ENCODE assay signal across 9 cellular contexts in the genomic region with DNA sequence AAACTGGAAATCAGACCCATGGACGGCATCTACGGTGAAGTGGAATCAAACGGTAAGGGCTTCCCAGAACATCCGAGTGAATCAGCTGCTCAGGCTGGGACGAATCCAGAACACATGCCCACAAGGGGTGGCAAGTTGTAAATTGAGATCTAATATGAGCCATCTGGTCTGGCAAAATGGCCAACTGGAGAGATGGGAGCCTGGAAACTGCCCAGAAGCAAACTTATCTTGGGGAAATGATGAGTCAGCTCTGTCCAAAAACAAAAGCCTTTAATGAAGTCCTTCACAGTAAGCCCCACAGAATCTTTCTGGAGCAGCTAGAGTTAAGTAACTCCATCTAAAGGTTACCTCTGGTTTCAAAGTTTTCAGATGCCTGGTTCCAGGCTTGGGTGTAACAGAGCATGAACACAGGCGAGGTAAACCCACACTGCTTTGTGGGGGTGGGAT. TPM values are rescaled to one million over a fixed set of nuclear protein-coding genes. Genes with fewer than 3 reads are reported as not detected.
DNase-seq lines count a peak whose midpoint lies in the region; ATAC-seq, FAIRE-seq and TF ChIP-seq lines count a peak whose summit lies in the region.
"Had no signal": no experiment of that assay in that cellular context is flagged by ENCODE, and none has a peak within 500 bp of the region (broad histone marks: within the 10 kb centered on the region; RNA-seq: fewer than 3 reads in every experiment).

No MANE protein-coding gene starts in this region.

- H3K27me3 Mint-ChIP-seq in astrocyte (ENCODE audit: low read depth, unreplicated experiment), result no peaks in the 10 kb centered on the region
- H3K27me3 Mint-ChIP-seq in activated naive CD4-positive, alpha-beta T cell treated with anti-CD3 and anti-CD28 coated beads for 36 hours (ENCODE audit: low read depth), result no peaks in the 10 kb centered on the region

- BruUV-seq in IMR-90 (replicated peaks; lab: Mats Ljungman, UMichigan), result no TSS peak

- peak overlapping the region; percentile 88 for H2BK20ac ChIP-seq in IMR-90 (ENCODE audit: low read depth, low read length)

- H2AK5ac ChIP-seq in IMR-90 (ENCODE audit: low read depth, low read length), result peak overlapping the region; percentile 67; the same call in 1 of the 2 replicates

- peak overlapping the region; percentile 64 for H2BK5ac ChIP-seq in IMR-90 (ENCODE audit: low read depth, low read length, poor library complexity, severe bottlenecking)

- H3K79me2 ChIP-seq in astrocyte (ENCODE audit: insufficient read depth, low read length) (no peaks in the 10 kb centered on the region), keratinocyte (ENCODE audit: control insufficient read depth, insufficient read depth, low read length) (no peaks in the 10 kb centered on the region)

- DNase-seq in IMR-90 (peak; percentile 90), astrocyte (ENCODE audit: low read depth) (peak; percentile 96), keratinocyte (ENCODE audit: low read depth, low spot score) (no peak), thoracic aorta (ENCODE audit: low spot score) (peak; percentile 51), NCI-H1048 (lab: John Stamatoyannopoulos, UW) (no peak), NCI-H146 treated with DMSO at 0.1 percent for 48 hours (lab: John Stamatoyannopoulos, UW; ENCODE audit: unreplicated experiment) (no peak), T-helper 2 cell (no peak)
- no peak for DNase-seq in activated naive CD4-positive, alpha-beta T cell treated with anti-CD3 and anti-CD28 coated beads for 36 hours

- H2AK9ac ChIP-seq in IMR-90 (replicated peaks; ENCODE audit: low read depth, low read length, poor library complexity), result peak overlapping the region; percentile 49

- peak overlapping the region; percentile 70 for H3K18ac ChIP-seq in IMR-90 (ENCODE audit: low read depth, low read length)

- peak overlapping the region; percentile 57 for H4K5ac ChIP-seq in IMR-90 (ENCODE audit: low read depth, low read length)

- H3K36me3 ChIP-seq in IMR-90 (ENCODE audit: control insufficient read depth, insufficient read depth, low read length) (no peaks in the 10 kb centered on the region), astrocyte (ENCODE audit: insufficient read depth, low read length) (no peaks in the 10 kb centered on the region), keratinocyte (ENCODE audit: control insufficient read depth in 2 of 2, extremely low read depth in 1 of 2, insufficient read depth in 2 of 2, low read length in 2 of 2) (no peaks in the 10 kb centered on the region), thoracic aorta (no peaks in the 10 kb centered on the region)

- H3K56ac ChIP-seq in IMR-90 (ENCODE audit: extremely low read depth, insufficient read depth, low read length), result peak overlapping the region; percentile 71; the same call in 1 of the 2 replicates

- in situ Hi-C loops in IMR-90 (cut with MboI; ENCODE audit: low sequenced_read_pairs), result loop anchor here (5.0 kb wide), 1 partner anchor 120 kb away; no protein-coding TSS in a partner anchor

- H3K23ac ChIP-seq in IMR-90 (ENCODE audit: low read depth, low read length), result peak overlapping the region; percentile 78

- peak overlapping the region; percentile 87 for H4K91ac ChIP-seq in IMR-90 (ENCODE audit: insufficient read depth, low read depth, low read length)

- H2BK15ac ChIP-seq in IMR-90 (ENCODE audit: low read depth, low read length), result peak overlapping the region; percentile 69; the same call in 2 of the 3 replicates

- TF ChIP-seq POLR2A in IMR-90 (IDR thresholded peaks at IDR 0.05; ENCODE audit: low read depth, low read length), result no peak

- CTCF ChIA-PET in IMR-90 (lab: Yijun Ruan, JAX), result interaction anchor here (0.6 to 1.1 kb wide), 3 partner anchors 10 to 292 kb away, joined by 3 to 5 read pairs (median 4); a partner anchor contains a TSS
- CTCF ChIA-PET in activated naive CD4-positive, alpha-beta T cell treated with anti-CD3 and anti-CD28 coated beads for 36 hours (lab: Charles Lee), result no interaction called here

- POLR2A ChIA-PET in IMR-90 (lab: Charles Lee; ENCODE audit: unreplicated experiment), result interaction anchor here (0.5 to 0.6 kb wide), 3 partner anchors 112 to 296 kb away, joined by 3 to 6 read pairs (median 3); no protein-coding TSS in a partner anchor

- no peak for TF ChIP-seq CTCF in IMR-90 (conservative IDR thresholded peaks at IDR 0.05; ENCODE audit: low read depth, low read length)
- TF ChIP-seq CTCF in astrocyte (IDR thresholded peaks at IDR 0.05; ENCODE audit: insufficient read depth, low read depth, low read length), result no peak
- no peak for TF ChIP-seq CTCF in keratinocyte (optimal IDR thresholded peaks at IDR 0.05 in 1 of 3, IDR thresholded peaks at IDR 0.05 in 1 of 3, conservative IDR thresholded peaks at IDR 0.05 in 1 of 3; ENCODE audit: extremely low read depth in 1 of 3, insufficient read depth in 2 of 3, low read length in 3 of 3)
- no peak for TF ChIP-seq CTCF in thoracic aorta (IDR thresholded peaks at IDR 0.05)

- dilution Hi-C loops in IMR-90 (cut with HindIII; ENCODE audit: low sequenced_read_pairs, unreplicated experiment) (no loop called here), keratinocyte (cut with MboI; ENCODE audit: extremely low pct_ligation_motif_present, low sequenced_read_pairs) (no loop called here)

- H3K4me3 ChIP-seq in IMR-90 (ENCODE audit: insufficient read depth, low read depth, low read length) (no peak overlapping the region), astrocyte (ENCODE audit: insufficient read depth, low read depth, low read length) (no peak overlapping the region), keratinocyte (ENCODE audit: control insufficient read depth in 2 of 3, extremely low read depth in 1 of 3, insufficient read depth in 2 of 3, low read depth in 1 of 3, low read length in 3 of 3) (peak overlapping the region in 1 of 3 experiments; percentile 40), thoracic aorta (no peak overlapping the region)

- peak overlapping the region; percentile 65 for H2AFZ ChIP-seq in IMR-90 (replicated peaks; ENCODE audit: low read length, poor library complexity)
- peak overlapping the region; percentile 47 for H2AFZ ChIP-seq in astrocyte (ENCODE audit: low read depth, low read length)
- H2AFZ ChIP-seq in keratinocyte (ENCODE audit: control insufficient read depth, low read length), result peak overlapping the region; percentile 50

- 3% methylated on average over 4 of the region's 6 CpGs; no CpG with 5 or more reads in 1 of the 2 experiments for WGBS in IMR-90 (ENCODE audit: extremely low coverage in 2 of 2, insufficient read length in 1 of 2), 2 experiments

- 0 out of 4 replicates have a peak, but pooled peaks cover 0 to under 1% of the 10 kb centered on the region in 2 experiments for H3K79me1 ChIP-seq in IMR-90 (ENCODE audit: low read depth in 1 of 2, low read length in 2 of 2)

- peak overlapping the region; percentile 88 for H3K4ac ChIP-seq in IMR-90 (ENCODE audit: low read depth, low read length)

- peak overlapping the region; percentile 27 to 88 for H4K8ac ChIP-seq in IMR-90 (ENCODE audit: low read depth in 2 of 2, low read length in 2 of 2)

- peaks cover 72% of the 10 kb centered on the region for H3K4me1 Mint-ChIP-seq in astrocyte (ENCODE audit: low read depth, unreplicated experiment)
- H3K4me1 Mint-ChIP-seq in activated naive CD4-positive, alpha-beta T cell treated with anti-CD3 and anti-CD28 coated beads for 36 hours (ENCODE audit: low read depth), result no peaks in the 10 kb centered on the region

- H3K36me3 Mint-ChIP-seq in astrocyte (ENCODE audit: low read depth, unreplicated experiment), result no peaks in the 10 kb centered on the region
- H3K36me3 Mint-ChIP-seq in activated naive CD4-positive, alpha-beta T cell treated with anti-CD3 and anti-CD28 coated beads for 36 hours (ENCODE audit: low read depth), result no peaks in the 10 kb centered on the region

- H3K9me3 ChIP-seq in IMR-90 (ENCODE audit: control insufficient read depth, insufficient read depth, low read length) (no peaks in the 10 kb centered on the region), astrocyte (ENCODE audit: insufficient read depth, low read depth, low read length) (no peaks in the 10 kb centered on the region), keratinocyte (ENCODE audit: control insufficient read depth, low read depth, low read length) (no peaks in the 10 kb centered on the region), thoracic aorta (no peaks in the 10 kb centered on the region)

- peak overlapping the region; percentile 60 for H3K4me3 Mint-ChIP-seq in astrocyte (ENCODE audit: unreplicated experiment)
- H3K4me3 Mint-ChIP-seq in activated naive CD4-positive, alpha-beta T cell treated with anti-CD3 and anti-CD28 coated beads for 36 hours, result no peak overlapping the region

- FAIRE-seq in astrocyte (lab: Jason Lieb, UNC) (peak; percentile 55), keratinocyte (lab: Jason Lieb, UNC) (peak; percentile 83)
- FAIRE-seq: islet of Langerhans had no signal

- H3K9me1 ChIP-seq in IMR-90 (ENCODE audit: insufficient read depth, low read length) (peaks cover 23% of the 10 kb centered on the region), keratinocyte (ENCODE audit: control insufficient read depth, extremely low read depth, insufficient read depth, low read length) (no peaks in the 10 kb centered on the region)

- peak; percentile 9; the same call in 1 of the 2 replicates for TF ChIP-seq RAD21 in IMR-90 (IDR thresholded peaks at IDR 0.05; ENCODE audit: low read length)

- peak overlapping the region; percentile 90 for H2BK120ac ChIP-seq in IMR-90 (ENCODE audit: low read depth, low read length)

- intact Hi-C loops in IMR-90 (cut with micrococcal nuclease), result loop anchor here (1.0 kb wide), 1 partner anchor 114 kb away; a partner anchor contains a TSS
- intact Hi-C loops in activated naive CD4-positive, alpha-beta T cell treated with anti-CD3 and anti-CD28 coated beads for 36 hours (cut with micrococcal nuclease), result no loop called here

- H3K4me1 ChIP-seq in IMR-90 (ENCODE audit: control insufficient read depth, insufficient read depth, low read length) (peaks cover 37% of the 10 kb centered on the region), astrocyte (ENCODE audit: insufficient read depth, low read length) (peaks cover 53% of the 10 kb centered on the region), keratinocyte (ENCODE audit: control insufficient read depth, extremely low read depth, insufficient read depth, low read length) (peaks cover 28% of the 10 kb centered on the region), thoracic aorta (ENCODE audit: control insufficient read depth in 1 of 2, low read depth in 2 of 2) (peaks cover 32 to 71% of the 10 kb centered on the region in 2 donors)

- peak overlapping the region; percentile 73 for H3K14ac ChIP-seq in IMR-90 (replicated peaks; ENCODE audit: low read depth, low read length)

- H3K4me2 ChIP-seq in IMR-90 (ENCODE audit: low read depth, low read length) (peak overlapping the region; percentile 39), astrocyte (ENCODE audit: low read length) (peak overlapping the region; percentile 72), keratinocyte (ENCODE audit: control insufficient read depth, extremely low read depth, insufficient read depth, low read depth, low read length) (peak overlapping the region; percentile 50)

- peak overlapping the region; percentile 85 for H3K27ac ChIP-seq in IMR-90 (ENCODE audit: insufficient read depth, low read length)
- H3K27ac ChIP-seq in astrocyte (ENCODE audit: low read depth, low read length), result peak overlapping the region; percentile 76
- H3K27ac ChIP-seq in keratinocyte (ENCODE audit: control insufficient read depth, insufficient read depth, low read length), result no peak overlapping the region
- peak overlapping the region; percentile 76 to 83 for H3K27ac ChIP-seq in thoracic aorta

- H3K9ac ChIP-seq in IMR-90 (ENCODE audit: low read depth, low read length) (peak overlapping the region; percentile 13; the same call in 1 of the 2 replicates), astrocyte (ENCODE audit: low read length) (peak overlapping the region; percentile 53), keratinocyte (ENCODE audit: control insufficient read depth, extremely low read depth, insufficient read depth, low read length) (peak overlapping the region; percentile 14)

- H4K20me1 ChIP-seq in IMR-90 (ENCODE audit: insufficient read depth, low read length) (peaks cover 4% of the 10 kb centered on the region; the same call in 1 of the 2 replicates), astrocyte (ENCODE audit: insufficient read depth, low read length) (no peaks in the 10 kb centered on the region), keratinocyte (ENCODE audit: control insufficient read depth, extremely low read depth, insufficient read depth, low read length) (no peaks in the 10 kb centered on the region)

- H3K27me3 ChIP-seq in IMR-90 (ENCODE audit: control insufficient read depth, insufficient read depth, low read length), result no peaks in the 10 kb centered on the region
- no peaks in the 10 kb centered on the region for H3K27me3 ChIP-seq in astrocyte (ENCODE audit: insufficient read depth, low read length)
- H3K27me3 ChIP-seq in keratinocyte (ENCODE audit: control insufficient read depth, extremely low read depth, insufficient read depth, low read length), result no peaks in the 10 kb centered on the region
- H3K27me3 ChIP-seq in thoracic aorta (replicated peaks; ENCODE audit: insufficient read depth), result no peaks in the 10 kb centered on the region

- H3K27ac Mint-ChIP-seq in astrocyte (ENCODE audit: unreplicated experiment), result peak overlapping the region; percentile 93
- H3K27ac Mint-ChIP-seq in activated naive CD4-positive, alpha-beta T cell treated with anti-CD3 and anti-CD28 coated beads for 36 hours, result no peak overlapping the region

- H3K9me3 Mint-ChIP-seq in astrocyte (ENCODE audit: unreplicated experiment), result no peaks in the 10 kb centered on the region
- no peaks in the 10 kb centered on the region for H3K9me3 Mint-ChIP-seq in activated naive CD4-positive, alpha-beta T cell treated with anti-CD3 and anti-CD28 coated beads for 36 hours

- ATAC-seq in IMR-90 (ENCODE audit: low read depth), result peak; percentile 59
- ATAC-seq in thoracic aorta (ENCODE audit: insufficient number of reproducible peaks, low FRiP score, low read depth), result peak; percentile 32

RNA-seq across cellular contexts. Expression of a gene that starts 10.6 kb away (rescaled TPM):
- total RNA-seq in IMR-90 (2012; rRNA removed) (230 and 484 TPM in 2 replicates), astrocyte (269 and 275 TPM in 2 replicates), thoracic aorta (100 to 1,000 TPM; 130 to 131 TPM)
- polyA plus RNA-seq in IMR-90 (2012; rRNA removed) (205 and 295 TPM in 2 replicates), keratinocyte (220 to 441 TPM (median 254 TPM) in 3 replicates)
- polyA plus RNA-seq in IMR-90 (2012; cell fraction: cytosol; rRNA removed), result 118 and 134 TPM in 2 replicates
- 48.5 and 140 TPM in 2 replicates for polyA plus RNA-seq in IMR-90 (2012; cell fraction: nucleus; rRNA removed; ENCODE audit: low replicate concordance)
- polyA plus RNA-seq in keratinocyte (2011; ENCODE audit: low read depth), result 51.0 TPM
- polyA plus RNA-seq in keratinocyte (2011; cell fraction: cytosol; rRNA removed), result 220 and 427 TPM in 2 replicates
- 101 and 152 TPM in 2 replicates for polyA plus RNA-seq in keratinocyte (2011; cell fraction: nucleus; rRNA removed)
- 135 and 194 TPM in 2 replicates for polyA plus RNA-seq in keratinocyte (2012; ENCODE audit: low replicate concordance)
- polyA minus RNA-seq in keratinocyte, result 44.3 to 91.9 TPM (median 51.3 TPM) in 3 replicates
- 143 TPM for polyA minus RNA-seq in keratinocyte (2011; cell fraction: cytosol; rRNA and poly(A)+ RNA removed)
- 17.2 and 28.7 TPM in 2 replicates for polyA minus RNA-seq in keratinocyte (2011; cell fraction: nucleus; rRNA and poly(A)+ RNA removed)
- 100 to 1,000 TPM; 356 to 363 TPM for total RNA-seq in activated naive CD4-positive, alpha-beta T cell treated with anti-CD3 and anti-CD28 coated beads for 36 hours

RNA-seq across cellular contexts. Expression of a gene that starts 42.9 kb away (rescaled TPM):
- 16.9 and 20.3 TPM in 2 replicates for total RNA-seq in IMR-90 (2012; rRNA removed)
- polyA plus RNA-seq in IMR-90 (2012; rRNA removed), result 33.8 and 46.3 TPM in 2 replicates
- 35.7 and 36.6 TPM in 2 replicates for polyA plus RNA-seq in IMR-90 (2012; cell fraction: cytosol; rRNA removed)
- 14.3 and 16.2 TPM in 2 replicates for polyA plus RNA-seq in IMR-90 (2012; cell fraction: nucleus; rRNA removed; ENCODE audit: low replicate concordance)
- total RNA-seq in astrocyte, result 82.8 and 96.9 TPM in 2 replicates
- 4.7 to 12.1 TPM (median 6.4 TPM) in 3 replicates for polyA plus RNA-seq in keratinocyte
- polyA plus RNA-seq in keratinocyte (2011; ENCODE audit: low read depth), result 2.0 TPM
- 6.2 and 6.9 TPM in 2 replicates for polyA plus RNA-seq in keratinocyte (2011; cell fraction: cytosol; rRNA removed)
- 11.5 and 16.9 TPM in 2 replicates for polyA plus RNA-seq in keratinocyte (2011; cell fraction: nucleus; rRNA removed)
- polyA plus RNA-seq in keratinocyte (2012; ENCODE audit: low replicate concordance), result 12.5 and 13.9 TPM in 2 replicates
- polyA minus RNA-seq in keratinocyte, result 3.5 to 10.1 TPM (median 4.1 TPM) in 3 replicates
- polyA minus RNA-seq in keratinocyte (2011; cell fraction: cytosol; rRNA and poly(A)+ RNA removed), result 3.8 TPM
- 5.6 and 6.6 TPM in 2 replicates for polyA minus RNA-seq in keratinocyte (2011; cell fraction: nucleus; rRNA and poly(A)+ RNA removed)
- 10 to 100 TPM; 58.9 to 77.6 TPM for total RNA-seq in thoracic aorta
- total RNA-seq in activated naive CD4-positive, alpha-beta T cell treated with anti-CD3 and anti-CD28 coated beads for 36 hours, result 1 to 10 TPM; 3.8 to 5.0 TPM

Comparison
In these comparisons a context has a peak if more than half of its experiments do, and no peak if none do; other contexts are left out.
1. DNase-seq: peak in IMR-90 (single experiment), astrocyte (single experiment) and thoracic aorta (single experiment); none in keratinocyte (single experiment), NCI-H1048 (single experiment), NCI-H146 treated with DMSO at 0.1 percent for 48 hours (single experiment), activated naive CD4-positive, alpha-beta T cell treated with anti-CD3 and anti-CD28 coated beads for 36 hours (single experiment) and T-helper 2 cell (0 of 5).
2. Peak in every context shown above with its lines, with median percentiles within 50 percentile points of each other: H2AFZ ChIP-seq, H3K4me2 ChIP-seq and H3K9ac ChIP-seq.